ENCODE assay signal across 14 cellular contexts in genomic region chr12:52327830-52328500, GRCh38. TPM values are rescaled to one million over a fixed set of nuclear protein-coding genes. Genes with fewer than 3 reads are reported as not detected.
DNase-seq lines count a peak whose midpoint lies in the region; ATAC-seq and TF ChIP-seq lines count a peak whose summit lies in the region.
"Had no signal": no experiment of that assay in that cellular context is flagged by ENCODE, and none has a peak within 500 bp of the region (broad histone marks: within the 10 kb centered on the region; RNA-seq: fewer than 3 reads in every experiment).

No MANE protein-coding gene starts in this region.

- intact Hi-C loops in lower lobe of right lung (cut with DNase I): no loop called here

- no peak for DNase-seq in RWPE2 (ENCODE audit: low spot score)
- DNase-seq in lower lobe of right lung: no peak
- DNase-seq in SIG-M5 treated with dmso at 0.1 percent for 504 hours (lab: John Stamatoyannopoulos, UW; ENCODE audit: unreplicated experiment): no peak
- DNase-seq in activated CD4-positive, alpha-beta T cell treated with anti-CD3 and anti-CD28 coated beads, Interleukin-2, amount 50 U/mL, for 4 hours: no peak
- DNase-seq in NCI-H2029 (lab: John Stamatoyannopoulos, UW): no peak
- DNase-seq: T1000 had no signal

- TF ChIP-seq EP300 in gastroesophageal sphincter (IDR thresholded peaks at IDR 0.05): no peak

- H3K9me3 ChIP-seq in RWPE2 (ENCODE audit: severe bottlenecking) (no peaks in the 10 kb centered on the region), lower lobe of right lung (no peaks in the 10 kb centered on the region), gastroesophageal sphincter (no peaks in the 10 kb centered on the region)
- H3K9me3 ChIP-seq: tibial nerve had no signal

- H3K36me3 ChIP-seq in RWPE2 (ENCODE audit: low read depth) (no peaks in the 10 kb centered on the region), lower lobe of right lung (no peaks in the 10 kb centered on the region), gastroesophageal sphincter (no peaks in the 10 kb centered on the region)
- H3K36me3 ChIP-seq: neural progenitor cell, tibial nerve had no signal

- H3K27ac ChIP-seq in C4-2B: peak overlapping the region; percentile 0; the same call in 1 of the 2 replicates
- peak overlapping the region; percentile 17 for H3K27ac ChIP-seq in RWPE2 (ENCODE audit: poor library complexity, severe bottlenecking)
- H3K27ac ChIP-seq in lower lobe of right lung: no peak overlapping the region
- no peak overlapping the region for H3K27ac ChIP-seq in gastroesophageal sphincter
- H3K27ac ChIP-seq: neural progenitor cell, tibial nerve had no signal

- no peak overlapping the region for H3K4me3 ChIP-seq in RWPE2 (ENCODE audit: severe bottlenecking)
- H3K4me3 ChIP-seq in lower lobe of right lung: no peak overlapping the region
- no peak overlapping the region for H3K4me3 ChIP-seq in gastroesophageal sphincter
- H3K4me3 ChIP-seq: neural progenitor cell, tibial nerve had no signal

- no peak for TF ChIP-seq POLR2A in gastroesophageal sphincter (IDR thresholded peaks at IDR 0.05)

- peak; percentile 54 for TF ChIP-seq CTCF in C4-2B (conservative IDR thresholded peaks at IDR 0.05)
- peak; percentile 64 for TF ChIP-seq CTCF in RWPE2 (IDR thresholded peaks at IDR 0.05; ENCODE audit: poor library complexity, severe bottlenecking)
- no peak for TF ChIP-seq CTCF in lower lobe of right lung (IDR thresholded peaks at IDR 0.05)
- TF ChIP-seq CTCF in gastroesophageal sphincter (IDR thresholded peaks at IDR 0.05): no peak

- H3K27me3 ChIP-seq in RWPE2 (ENCODE audit: insufficient read depth, poor library complexity, severe bottlenecking) (no peaks in the 10 kb centered on the region), lower lobe of right lung (ENCODE audit: low read depth) (no peaks in the 10 kb centered on the region), gastroesophageal sphincter (peaks cover 6% of the 10 kb centered on the region)
- H3K27me3 ChIP-seq: neural progenitor cell had no signal

- peak; percentile 20 for ATAC-seq in GM18909 (IDR thresholded peaks at IDR 0.05; ENCODE audit: poor library complexity, unreplicated experiment)
- ATAC-seq in RWPE2 (ENCODE audit: low read depth): no peak
- peak; percentile 9 to 18 for ATAC-seq in lower lobe of right lung
- ATAC-seq in gastroesophageal sphincter: no peak

- 73 to 78% methylated on average over 3 of the region's 10 CpGs for WGBS in gastroesophageal sphincter (ENCODE audit: low coverage in 1 of 2), 2 donors

- no peaks in the 10 kb centered on the region for H3K4me1 ChIP-seq in RWPE2 (ENCODE audit: insufficient read depth, poor library complexity, severe bottlenecking)
- H3K4me1 ChIP-seq in lower lobe of right lung: no peaks in the 10 kb centered on the region
- H3K4me1 ChIP-seq in gastroesophageal sphincter: no peaks in the 10 kb centered on the region
- H3K4me1 ChIP-seq: tibial nerve had no signal

RNA-seq across cellular contexts. Expression of gene KRT83, which starts 6.8 kb away (rescaled TPM):
- total RNA-seq in lower lobe of right lung (not detected), gastroesophageal sphincter (not detected)
- total RNA-seq: activated T-helper 2 cell treated with anti-CD3 and anti-CD28 coated beads, Interferon-gamma antibody, Interleukin-2, Interleukin-4, amounts not matched to agents 10 μg/mL and 5 μg/mL and 100 μg/mL, durations not matched to agents 14 hours and 24 hours and 36 hours; endothelial cell of umbilical vein; tibial nerve had no signal

RNA-seq across cellular contexts. Expression of gene KRT81, which starts 36.6 kb away (rescaled TPM):
- not detected for total RNA-seq in lower lobe of right lung
- total RNA-seq in gastroesophageal sphincter: under 1 TPM in 1 of 4 donors, not detected in 3; 0.27 TPM
- total RNA-seq: activated T-helper 2 cell treated with anti-CD3 and anti-CD28 coated beads, Interferon-gamma antibody, Interleukin-2, Interleukin-4, amounts not matched to agents 10 μg/mL and 5 μg/mL and 100 μg/mL, durations not matched to agents 14 hours and 24 hours and 36 hours; endothelial cell of umbilical vein; tibial nerve had no signal

RNA-seq across cellular contexts. Expression of gene KRT85, which starts 39.3 kb away (rescaled TPM):
- total RNA-seq in lower lobe of right lung (not detected), gastroesophageal sphincter (not detected)
- total RNA-seq: activated T-helper 2 cell treated with anti-CD3 and anti-CD28 coated beads, Interferon-gamma antibody, Interleukin-2, Interleukin-4, amounts not matched to agents 10 μg/mL and 5 μg/mL and 100 μg/mL, durations not matched to agents 14 hours and 24 hours and 36 hours; endothelial cell of umbilical vein; HT1080; tibial nerve had no signal

RNA-seq across cellular contexts. Expression of gene KRT86, which starts 53.5 kb away (rescaled TPM):
- total RNA-seq in lower lobe of right lung: 0.74 TPM
- 1 to 10 TPM in 1 of 4 donors, not detected in 3; 1.7 TPM for total RNA-seq in gastroesophageal sphincter
- total RNA-seq: endothelial cell of umbilical vein, tibial nerve had no signal

RNA-seq across cellular contexts. Expression of gene KRT84, which starts 57.5 kb away (rescaled TPM):
- total RNA-seq in lower lobe of right lung: not detected
- total RNA-seq in gastroesophageal sphincter: not detected
- total RNA-seq: activated T-helper 2 cell treated with anti-CD3 and anti-CD28 coated beads, Interferon-gamma antibody, Interleukin-2, Interleukin-4, amounts not matched to agents 10 μg/mL and 5 μg/mL and 100 μg/mL, durations not matched to agents 14 hours and 24 hours and 36 hours; endothelial cell of umbilical vein; HT1080; tibial nerve had no signal

Comparison
In these comparisons a context has a peak if more than half of its experiments do, and no peak if none do; other contexts are left out.
1. H3K27ac ChIP-seq: peak in C4-2B (single experiment) and RWPE2 (single experiment); none in lower lobe of right lung (single experiment) and gastroesophageal sphincter (0 of 4).
2. CTCF ChIP-seq: peak in C4-2B (single experiment) and RWPE2 (single experiment); none in lower lobe of right lung (single experiment) and gastroesophageal sphincter (0 of 4).
3. ATAC-seq: peak in GM18909 (single experiment) and lower lobe of right lung (2 of 2); none in RWPE2 (single experiment) and gastroesophageal sphincter (single experiment).